8 cellular contexts compared by ENCODE assay signal in the genomic region with DNA sequence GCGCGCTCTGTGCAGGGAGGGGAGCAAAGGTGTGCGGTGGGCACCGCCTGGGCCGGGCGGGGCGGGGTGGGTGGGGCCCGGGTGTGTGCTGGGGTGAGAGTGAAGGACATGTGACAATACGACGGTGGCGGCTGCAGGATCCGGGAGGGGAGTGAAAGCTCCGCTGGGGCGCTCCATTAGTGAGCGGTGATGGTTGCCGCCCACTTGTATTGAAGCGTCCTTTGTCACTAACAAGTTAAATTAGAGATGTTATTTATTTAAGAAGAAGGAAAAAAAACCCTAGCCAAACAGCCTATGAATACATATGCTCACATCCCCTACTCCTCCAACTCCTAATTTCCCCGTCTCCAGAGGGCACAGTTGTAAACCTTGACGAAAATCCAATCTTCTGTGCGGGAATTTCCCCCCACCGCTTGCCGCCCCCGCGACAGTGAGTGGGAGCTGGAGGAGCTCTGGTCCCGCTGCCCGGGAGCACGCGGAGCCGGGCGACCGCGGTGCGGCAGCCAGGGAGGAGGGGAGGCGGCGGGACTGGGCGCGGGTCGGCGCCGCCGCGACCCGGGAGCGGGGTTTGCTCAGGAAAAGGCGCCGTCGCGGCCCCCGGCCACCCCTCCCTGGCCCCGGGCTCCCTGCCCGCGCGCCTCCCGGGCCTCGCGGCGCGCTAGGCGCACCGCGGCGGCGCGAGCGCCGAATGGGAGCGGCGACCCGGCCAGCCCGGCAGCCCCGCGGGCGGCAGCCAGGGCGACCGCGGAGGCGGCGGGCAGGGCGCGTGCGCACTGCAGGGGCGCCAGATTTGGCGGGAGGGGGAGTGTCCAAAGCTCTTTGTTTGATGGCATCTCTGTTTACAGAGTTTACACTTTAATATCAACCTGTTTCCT. TPM values are rescaled to one million over a fixed set of nuclear protein-coding genes. Genes with fewer than 3 reads are reported as not detected.
A peak's percentile ranks its signal among the peaks of the same experiment; 100 is the strongest.
DNase-seq lines count a peak whose midpoint lies in the region; ATAC-seq and TF ChIP-seq lines count a peak whose summit lies in the region.

A gene (plus strand): TSS at position 851 of the 875 bp plus-strand sequence. CDS start 206 bp downstream, outside the sequence.

- H3K4me3 ChIP-seq in WI38 (ENCODE audit: low read depth, low read length) = peak within 1 kb of the TSS; percentile 58

- ATAC-seq in HG03354 (IDR thresholded peaks at IDR 0.05; ENCODE audit: poor library complexity, severe bottlenecking, unreplicated experiment) = peak; percentile 38
- peak; percentile 75 for ATAC-seq in left lobe of liver

- DNase-seq in Ammon's horn (ENCODE audit: low spot score) = peak; percentile 26
- peak; percentile 88 for DNase-seq in NCI-H345 treated with DMSO at 0.1 percent for 48 hours (lab: John Stamatoyannopoulos, UW; ENCODE audit: unreplicated experiment)
- peak in 34 of 61 donors; percentile 6 to 64 (median 38) for DNase-seq in caudate nucleus (lab: John Stamatoyannopoulos, UW)
- DNase-seq in left lobe of liver (ENCODE audit: low spot score) = peak; percentile 71
- peak; percentile 43 to 72 (median 48) for DNase-seq in stimulated activated CD4-positive, alpha-beta T cell treated with anti-CD3 and anti-CD28 coated beads, TNF-alpha, amount 100 ng/mL, for 24 hours (ENCODE audit: low read depth in 3 of 3)

- TF ChIP-seq CTCF in WI38 (IDR thresholded peaks at IDR 0.05; ENCODE audit: low read depth, low read length) = no peak

- H3K27ac ChIP-seq in caudate nucleus (ENCODE audit: low read depth, low read length) = no peak within 1 kb of the TSS

- TF ChIP-seq POLR2A in GM19099 (IDR thresholded peaks at IDR 0.05; ENCODE audit: extremely low read depth, insufficient read length, low read depth) = peak; percentile 71

RNA-seq across cellular contexts. Expression of the gene that starts here (rescaled TPM):
- 0.18 TPM for total RNA-seq in left lobe of liver

Comparison
In these comparisons a context has a peak if more than half of its experiments do, and no peak if none do; other contexts are left out.
1. Peak in DNase-seq and ATAC-seq in left lobe of liver; RNA of the gene not detected or under 1 TPM.
2. DNase-seq: peak in every context shown above with its lines; median percentile 88 in NCI-H345 treated with DMSO at 0.1 percent for 48 hours; 71 in left lobe of liver; 48 in stimulated activated CD4-positive, alpha-beta T cell treated with anti-CD3 and anti-CD28 coated beads, TNF-alpha, amount 100 ng/mL, for 24 hours; 38 in caudate nucleus; 26 in Ammon's horn.